12 cellular contexts compared by ENCODE assay signal in genomic region chr5:141493500-141494422, GRCh38. TPM values are rescaled to one million over a fixed set of nuclear protein-coding genes. Genes with fewer than 3 reads are reported as not detected.
DNase-seq lines count a peak whose midpoint lies in the region; ATAC-seq and TF ChIP-seq lines count a peak whose summit lies in the region.
"Had no signal": no experiment of that assay in that cellular context is flagged by ENCODE, and none has a peak within 500 bp of the region (broad histone marks: within the 10 kb centered on the region; RNA-seq: fewer than 3 reads in every experiment).

No MANE protein-coding gene starts in this region.

- peaks cover 13% of the 10 kb centered on the region for H3K36me3 Mint-ChIP-seq in WTC11

- DNase-seq in astrocyte of the hippocampus (ENCODE audit: low read depth, low spot score), result peak; percentile 79
- DNase-seq in left ventricle myocardium inferior, result no peak
- DNase-seq in sciatic nerve (ENCODE audit: low spot score), result no peak
- DNase-seq in WTC11 (ENCODE audit: low spot score), result no peak
- no peak for DNase-seq in NCI-H187 (lab: John Stamatoyannopoulos, UW)
- DNase-seq: activated CD4-positive, alpha-beta T cell treated with anti-CD3 and anti-CD28 coated beads for 48 hours; CD8-positive, alpha-beta memory T cell; stimulated activated naive CD4-positive, alpha-beta T cell treated with Interleukin-2 at 50 U/mL for 16 hours had no signal

- no peaks in the 10 kb centered on the region for H3K27me3 ChIP-seq in left ventricle myocardium inferior (ENCODE audit: low read depth)

- POLR2A ChIA-PET in WTC11 (lab: Charles Lee), result interaction anchor here (4.5 kb wide), 1 partner anchor 9 kb away, joined by 17 read pairs; the partner anchor contains the start of gene PCDHGC4

- TF ChIP-seq CTCF in left ventricle myocardium inferior (IDR thresholded peaks at IDR 0.05; ENCODE audit: borderline replicate concordance) (no peak), WTC11 (IDR thresholded peaks at IDR 0.05) (no peak)

- peak overlapping the region; percentile 36 for H3K27ac ChIP-seq in left ventricle myocardium inferior (replicated peaks)

- no peak overlapping the region for H3K4me3 Mint-ChIP-seq in WTC11

- intact Hi-C loops in left ventricle myocardium inferior (cut with micrococcal nuclease), result no loop called here
- intact Hi-C loops in sciatic nerve (cut with DNase I), result no loop called here

- no peaks in the 10 kb centered on the region for H3K36me3 ChIP-seq in ES-I3 (ENCODE audit: insufficient read depth, low read length)
- H3K36me3 ChIP-seq in left ventricle myocardium inferior, result peaks cover 57% of the 10 kb centered on the region

- peaks cover 22% of the 10 kb centered on the region for H3K4me1 ChIP-seq in ES-I3 (ENCODE audit: insufficient read depth, low read length)
- H3K4me1 ChIP-seq in left ventricle myocardium inferior, result peaks cover 47% of the 10 kb centered on the region

- H3K9me3 ChIP-seq in ES-I3 (ENCODE audit: control insufficient read depth, insufficient read depth, low read length) (no peaks in the 10 kb centered on the region), left ventricle myocardium inferior (replicated peaks) (no peaks in the 10 kb centered on the region)

- H3K27me3 Mint-ChIP-seq in WTC11 (ENCODE audit: low read depth), result peaks cover 51% of the 10 kb centered on the region

- H3K27ac Mint-ChIP-seq in WTC11, result no peak overlapping the region
- H3K27ac Mint-ChIP-seq: CD8-positive, alpha-beta memory T cell; memory B cell had no signal

- ATAC-seq in sciatic nerve (peak; percentile 78), WTC11 (no peak), GM18519 (IDR thresholded peaks at IDR 0.05; ENCODE audit: low FRiP score, unreplicated experiment) (no peak)
- ATAC-seq in activated CD4-positive, CD25-positive, alpha-beta regulatory T cell treated with anti-CD3 and anti-CD28 coated beads, Interleukin-2, amount 50 U/mL, for 24 hours, result no peak

- no peaks in the 10 kb centered on the region for H3K9me3 Mint-ChIP-seq in WTC11
- H3K9me3 Mint-ChIP-seq: CD8-positive, alpha-beta memory T cell; memory B cell had no signal

- peak overlapping the region; percentile 56; the same call in 1 of the 2 replicates for H3K9ac ChIP-seq in ES-I3 (ENCODE audit: low read depth, low read length)

- H3K4me1 Mint-ChIP-seq in WTC11, result peaks cover 50% of the 10 kb centered on the region

- no peak overlapping the region for H3K4me3 ChIP-seq in left ventricle myocardium inferior

- CTCF ChIA-PET in WTC11 (lab: Charles Lee), result interaction anchor here (0.6 to 6.8 kb wide), 17 partner anchors 8 to 270 kb away, joined by 3 to 113 read pairs (median 11); partner anchors contain the start of genes PCDHB14, PCDHGA1, PCDHGA10 and PCDHGA11

TF ChIP-seq in WTC11, 78 proteins besides CTCF, POLR2A, EP300 and RAD21:
- no peak for TF ChIP-seq E2F5 (CRISPR knock-in tag; IDR thresholded peaks at IDR 0.05)
- TF ChIP-seq GTF2I (CRISPR knock-in tag; conservative IDR thresholded peaks at IDR 0.05), result no peak
- TF ChIP-seq, protein P1, sequence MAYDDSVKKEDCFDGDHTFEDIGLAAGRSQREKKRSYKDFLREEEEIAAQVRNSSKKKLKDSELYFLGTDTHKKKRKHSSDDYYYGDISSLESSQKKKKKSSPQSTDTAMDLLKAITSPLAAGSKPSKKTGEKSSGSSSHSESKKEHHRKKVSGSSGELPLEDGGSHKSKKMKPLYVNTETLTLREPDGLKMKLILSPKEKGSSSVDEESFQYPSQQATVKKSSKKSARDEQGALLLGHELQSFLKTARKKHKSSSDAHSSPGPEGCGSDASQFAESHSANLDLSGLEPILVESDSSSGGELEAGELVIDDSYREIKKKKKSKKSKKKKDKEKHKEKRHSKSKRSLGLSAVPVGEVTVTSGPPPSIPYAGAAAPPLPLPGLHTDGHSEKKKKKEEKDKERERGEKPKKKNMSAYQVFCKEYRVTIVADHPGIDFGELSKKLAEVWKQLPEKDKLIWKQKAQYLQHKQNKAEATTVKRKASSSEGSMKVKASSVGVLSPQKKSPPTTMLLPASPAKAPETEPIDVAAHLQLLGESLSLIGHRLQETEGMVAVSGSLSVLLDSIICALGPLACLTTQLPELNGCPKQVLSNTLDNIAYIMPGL (CRISPR knock-in tag; IDR thresholded peaks at IDR 0.05), result no peak
- TF ChIP-seq NFE2L1 (CRISPR knock-in tag; IDR thresholded peaks at IDR 0.05), result no peak
- no peak for TF ChIP-seq TCF7 (CRISPR knock-in tag; IDR thresholded peaks at IDR 0.05; ENCODE audit: low read depth)
- no peak for TF ChIP-seq EMX1 (CRISPR knock-in tag; IDR thresholded peaks at IDR 0.05)
- TF ChIP-seq NR2C2 (CRISPR knock-in tag; IDR thresholded peaks at IDR 0.05), result no peak
- no peak for TF ChIP-seq NFATC4 (CRISPR knock-in tag; IDR thresholded peaks at IDR 0.05)
- TF ChIP-seq, protein P2, sequence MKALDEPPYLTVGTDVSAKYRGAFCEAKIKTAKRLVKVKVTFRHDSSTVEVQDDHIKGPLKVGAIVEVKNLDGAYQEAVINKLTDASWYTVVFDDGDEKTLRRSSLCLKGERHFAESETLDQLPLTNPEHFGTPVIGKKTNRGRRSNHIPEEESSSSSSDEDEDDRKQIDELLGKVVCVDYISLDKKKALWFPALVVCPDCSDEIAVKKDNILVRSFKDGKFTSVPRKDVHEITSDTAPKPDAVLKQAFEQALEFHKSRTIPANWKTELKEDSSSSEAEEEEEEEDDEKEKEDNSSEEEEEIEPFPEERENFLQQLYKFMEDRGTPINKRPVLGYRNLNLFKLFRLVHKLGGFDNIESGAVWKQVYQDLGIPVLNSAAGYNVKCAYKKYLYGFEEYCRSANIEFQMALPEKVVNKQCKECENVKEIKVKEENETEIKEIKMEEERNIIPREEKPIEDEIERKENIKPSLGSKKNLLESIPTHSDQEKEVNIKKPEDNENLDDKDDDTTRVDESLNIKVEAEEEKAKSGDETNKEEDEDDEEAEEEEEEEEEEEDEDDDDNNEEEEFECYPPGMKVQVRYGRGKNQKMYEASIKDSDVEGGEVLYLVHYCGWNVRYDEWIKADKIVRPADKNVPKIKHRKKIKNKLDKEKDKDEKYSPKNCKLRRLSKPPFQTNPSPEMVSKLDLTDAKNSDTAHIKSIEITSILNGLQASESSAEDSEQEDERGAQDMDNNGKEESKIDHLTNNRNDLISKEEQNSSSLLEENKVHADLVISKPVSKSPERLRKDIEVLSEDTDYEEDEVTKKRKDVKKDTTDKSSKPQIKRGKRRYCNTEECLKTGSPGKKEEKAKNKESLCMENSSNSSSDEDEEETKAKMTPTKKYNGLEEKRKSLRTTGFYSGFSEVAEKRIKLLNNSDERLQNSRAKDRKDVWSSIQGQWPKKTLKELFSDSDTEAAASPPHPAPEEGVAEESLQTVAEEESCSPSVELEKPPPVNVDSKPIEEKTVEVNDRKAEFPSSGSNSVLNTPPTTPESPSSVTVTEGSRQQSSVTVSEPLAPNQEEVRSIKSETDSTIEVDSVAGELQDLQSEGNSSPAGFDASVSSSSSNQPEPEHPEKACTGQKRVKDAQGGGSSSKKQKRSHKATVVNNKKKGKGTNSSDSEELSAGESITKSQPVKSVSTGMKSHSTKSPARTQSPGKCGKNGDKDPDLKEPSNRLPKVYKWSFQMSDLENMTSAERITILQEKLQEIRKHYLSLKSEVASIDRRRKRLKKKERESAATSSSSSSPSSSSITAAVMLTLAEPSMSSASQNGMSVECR (CRISPR knock-in tag; IDR thresholded peaks at IDR 0.05; ENCODE audit: borderline replicate concordance), result no peak
- no peak for TF ChIP-seq JUN (CRISPR knock-in tag; IDR thresholded peaks at IDR 0.05)
- no peak for TF ChIP-seq ZSCAN18 (CRISPR knock-in tag; IDR thresholded peaks at IDR 0.05)
- TF ChIP-seq ZNF416 (CRISPR knock-in tag; IDR thresholded peaks at IDR 0.05), result no peak

RNA-seq across cellular contexts. Expression of gene PCDHGC5, which starts 4.9 kb away (rescaled TPM):
- total RNA-seq in left ventricle myocardium inferior (2.9 TPM), sciatic nerve (3.8 TPM), WTC11 (2021) (1.1 to 1.5 TPM (median 1.1 TPM) in 3 replicates)
- total RNA-seq: CD8-positive, alpha-beta memory T cell had no signal

RNA-seq across cellular contexts. Expression of gene PCDHGC4, which starts 8.9 kb away (rescaled TPM):
- total RNA-seq in left ventricle myocardium inferior, result 1.8 TPM
- 4.5 TPM for total RNA-seq in sciatic nerve
- 4.5 to 6.1 TPM (median 5.1 TPM) in 3 replicates for total RNA-seq in WTC11 (2021)
- total RNA-seq: CD8-positive, alpha-beta memory T cell had no signal

RNA-seq across cellular contexts. Expression of gene PCDHGC3, which starts 18.0 kb away (rescaled TPM):
- total RNA-seq in left ventricle myocardium inferior, result 15.6 TPM
- total RNA-seq in sciatic nerve, result 71.4 TPM
- 28.1 to 29.4 TPM (median 29.1 TPM) in 3 replicates for total RNA-seq in WTC11 (2021)
